ENCODE assay signal across 16 cellular contexts in the genomic region with DNA sequence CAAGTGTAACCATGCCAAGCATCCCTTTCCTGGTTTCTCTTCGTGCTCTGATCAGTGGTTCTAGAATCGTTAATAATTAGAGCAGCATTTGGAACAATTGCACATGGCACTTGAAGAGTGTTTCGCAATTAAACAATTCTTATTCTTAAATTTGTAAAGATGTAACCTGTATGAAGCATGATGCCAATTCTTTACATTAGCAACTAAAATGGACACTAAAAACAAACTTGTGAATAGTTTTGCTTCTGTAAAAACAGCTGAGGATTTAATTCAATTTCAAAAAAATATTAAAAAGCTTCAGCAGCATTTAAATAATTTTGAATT.
"Had no signal": no experiment of that assay in that cellular context is flagged by ENCODE, and none has a peak within 500 bp of the region (broad histone marks: within the 10 kb centered on the region; RNA-seq: fewer than 3 reads in every experiment).

No MANE protein-coding gene starts in this region.

- DNase-seq: activated CD8-positive, alpha-beta memory T cell treated with anti-CD3 and anti-CD28 coated beads, Interleukin-2, amount 50 U/mL, for 48 hours; adrenal gland; cerebellar nuclear complex; cortex of kidney; effector CD4-positive, alpha-beta T cell; lower lobe of right lung; pancreas; stimulated activated CD4-positive, alpha-beta T cell treated with anti-CD3 and anti-CD28 coated beads, Interleukin-4, amount 100 ng/mL, for 24 hours had no signal

- H3K27ac ChIP-seq: adrenal gland, lower lobe of right lung, neutrophil, pancreas had no signal

- H3K27me3 Mint-ChIP-seq: activated CD4-positive, alpha-beta T cell treated with anti-CD3 and anti-CD28 coated beads for 36 hours; natural killer cell treated with Interleukin-12 subunit alpha and Interleukin-12 subunit beta and Interleukin-15 and Interleukin-18, amount 100 ng/mL, for 72 hours had no signal

- H3K36me3 ChIP-seq: adrenal gland, breast epithelium, lower lobe of right lung, neutrophil, pancreas had no signal

- H3K9me3 ChIP-seq: adrenal gland, breast epithelium, lower lobe of right lung, neutrophil, pancreas had no signal

- ATAC-seq: activated CD4-positive, alpha-beta T cell treated with anti-CD3 and anti-CD28 coated beads for 36 hours; lower lobe of right lung; natural killer cell treated with Interleukin-12 subunit alpha and Interleukin-12 subunit beta and Interleukin-15 and Interleukin-18, amount 100 ng/mL, for 72 hours; pancreas; sciatic nerve; stimulated activated effector memory CD8-positive, alpha-beta T cell treated with anti-CD3 and anti-CD28 coated beads, Interleukin-12 subunit alpha, Interleukin-12 subunit beta, amount 100 ng/mL, for 72 hours had no signal

- H3K4me3 ChIP-seq: adrenal gland, breast epithelium, lower lobe of right lung, pancreas had no signal

- H3K9me3 Mint-ChIP-seq: natural killer cell treated with Interleukin-12 subunit alpha and Interleukin-12 subunit beta and Interleukin-15 and Interleukin-18, amount 100 ng/mL, for 72 hours; stimulated activated effector memory CD8-positive, alpha-beta T cell treated with anti-CD3 and anti-CD28 coated beads, Interleukin-12 subunit alpha, Interleukin-12 subunit beta, amount 100 ng/mL, for 72 hours; T-helper 2 cell treated with Interferon-gamma antibody and Interleukin-4, amounts not matched to agents 5 μg/mL and 100 μg/mL, for 36 hours; WTC11 had no signal

- H3K4me1 ChIP-seq: breast epithelium had no signal

- H3K4me3 Mint-ChIP-seq: T-helper 2 cell treated with Interferon-gamma antibody and Interleukin-4, amounts not matched to agents 5 μg/mL and 100 μg/mL, for 36 hours; WTC11 had no signal

- H3K36me3 Mint-ChIP-seq: WTC11 had no signal

- H3K27me3 ChIP-seq: adrenal gland, breast epithelium, neutrophil, pancreas had no signal
